13 cellular contexts compared by ENCODE assay signal in genomic region chr10:95228934-95229723, GRCh38. TPM values are rescaled to one million over a fixed set of nuclear protein-coding genes. Genes with fewer than 3 reads are reported as not detected.
DNase-seq lines count a peak whose midpoint lies in the region; TF ChIP-seq lines count a peak whose summit lies in the region.
"Not testable (repeated sequence)": the region's sequence is repeated elsewhere in the genome, so short reads cannot be mapped to it uniquely, and the experiment has no call there.
"Had no signal": no experiment of that assay in that cellular context is flagged by ENCODE, and none has a peak within 500 bp of the region (broad histone marks: within the 10 kb centered on the region; RNA-seq: fewer than 3 reads in every experiment).

No MANE protein-coding gene starts in this region.

- H3K9me3 ChIP-seq in PC-9 (ENCODE audit: insufficient read depth, low read depth); osteoblast (ENCODE audit: low read depth, low read length): not testable (repeated sequence)
- H3K9me3 ChIP-seq in mesenchymal stem cell (ENCODE audit: control insufficient read depth, low read length) = peaks cover 24% of the 10 kb centered on the region

- H3K4me2 ChIP-seq in PC-9 (peak overlapping the region; percentile 59), osteoblast (ENCODE audit: insufficient read depth, low read length) (peak overlapping the region; percentile 69)
- H3K4me2 ChIP-seq in mesenchymal stem cell (ENCODE audit: low read length, poor library complexity, severe bottlenecking) = not testable (repeated sequence)

- H2AK5ac ChIP-seq in mesenchymal stem cell (ENCODE audit: low read length, severe bottlenecking) = peak overlapping the region; percentile 41

- H3K79me1 ChIP-seq in mesenchymal stem cell (replicated peaks; ENCODE audit: low read length, poor library complexity, severe bottlenecking) = not testable (repeated sequence)

- H3K79me2 ChIP-seq in PC-9 (ENCODE audit: low read depth); osteoblast (ENCODE audit: insufficient read depth, low read length): not testable (repeated sequence)

- not testable (repeated sequence) for H3K36me3 ChIP-seq in H7 (replicated peaks; ENCODE audit: control insufficient read depth, insufficient read depth, low read length); osteoblast (ENCODE audit: insufficient read depth, low read length)
- H3K36me3 ChIP-seq in PC-9 (ENCODE audit: low read depth) (peaks cover 11% of the 10 kb centered on the region), mesenchymal stem cell (ENCODE audit: control insufficient read depth in 1 of 2, insufficient read depth in 2 of 2, low read depth in 1 of 2, low read length in 2 of 2) (peaks cover 0 to 16% of the 10 kb centered on the region in 2 experiments)

- not testable (repeated sequence) for TF ChIP-seq CTCF in PC-9 (conservative IDR thresholded peaks at IDR 0.05); WI38 (IDR thresholded peaks at IDR 0.05; ENCODE audit: low read depth, low read length); choroid plexus epithelial cell (conservative IDR thresholded peaks at IDR 0.05; ENCODE audit: low read depth, low read length); glutamatergic neuron (IDR thresholded peaks at IDR 0.05; ENCODE audit: partially characterized antibody, unreplicated experiment); osteoblast (IDR thresholded peaks at IDR 0.05; ENCODE audit: extremely low read depth, low read depth, low read length)

- not testable (repeated sequence) for BruUV-seq in PC-9 (replicated peaks; lab: Mats Ljungman, UMichigan)

- not testable (repeated sequence) for H4K20me1 ChIP-seq in PC-9 (ENCODE audit: insufficient read depth); osteoblast (ENCODE audit: insufficient read depth, low read length)

- H2BK5ac ChIP-seq in mesenchymal stem cell (ENCODE audit: low read depth, low read length, poor library complexity, severe bottlenecking) = peak overlapping the region; percentile 96

- intact Hi-C loops in PC-9 (cut with micrococcal nuclease; ENCODE audit: unreplicated experiment) = loop anchor here (1.0 to 2.0 kb wide), 2 partner anchors 8 to 36 kb away; no protein-coding TSS in a partner anchor

- 4% methylated on average over 13 of the region's 14 CpGs for WGBS in mesenchymal stem cell

- DNase-seq in H7; PC-9; choroid plexus epithelial cell (ENCODE audit: low read depth); glutamatergic neuron; mesenchymal stem cell; osteoblast (ENCODE audit: insufficient read length, low spot score, missing footprints): not testable (repeated sequence)

- H3K4me3 ChIP-seq in H7 (ENCODE audit: insufficient read depth, low read depth, low read length) = peak overlapping the region; percentile 3; the same call in 1 of the 2 replicates
- H3K4me3 ChIP-seq in PC-9 = peak overlapping the region; percentile 33; the same call in 1 of the 2 replicates
- peak overlapping the region; percentile 28; the same call in 1 of the 2 replicates for H3K4me3 ChIP-seq in WI38 (ENCODE audit: low read depth, low read length)
- H3K4me3 ChIP-seq in choroid plexus epithelial cell (ENCODE audit: low read depth, low read length) = peak overlapping the region; percentile 16
- H3K4me3 ChIP-seq in mesenchymal stem cell (ENCODE audit: insufficient read depth in 1 of 2, low read depth in 1 of 2, low read length in 2 of 2) = not testable (repeated sequence)
- peak overlapping the region; percentile 11 for H3K4me3 ChIP-seq in osteoblast (ENCODE audit: insufficient read depth, low read length)

- not testable (repeated sequence) for H3K9me3 Mint-ChIP-seq in glutamatergic neuron (ENCODE audit: unreplicated experiment)

- peak overlapping the region in 1 of 2 experiments; percentile 72 for H2BK12ac ChIP-seq in mesenchymal stem cell (ENCODE audit: low read length in 2 of 2)

- not testable (repeated sequence) for H3K9me2 ChIP-seq in PC-9 (ENCODE audit: insufficient read depth)

- CTCF ChIA-PET in PC-9 (lab: Charles Lee) = not testable (repeated sequence)

- not testable (repeated sequence) for H4K8ac ChIP-seq in mesenchymal stem cell (ENCODE audit: low read length)

- H3K4me1 ChIP-seq in PC-9 (replicated peaks; ENCODE audit: insufficient read depth) (peaks cover 48% of the 10 kb centered on the region), mesenchymal stem cell (ENCODE audit: control insufficient read depth, insufficient read depth, low read depth, low read length) (peaks cover 14% of the 10 kb centered on the region), osteoblast (ENCODE audit: insufficient read depth, low read length) (peaks cover 25% of the 10 kb centered on the region)

- H3K18ac ChIP-seq in mesenchymal stem cell (ENCODE audit: low read depth in 1 of 2, low read length in 2 of 2) = not testable (repeated sequence)

- peak overlapping the region; percentile 64 for H3K9ac ChIP-seq in mesenchymal stem cell (ENCODE audit: low read length)

- not testable (repeated sequence) for H3K27ac Mint-ChIP-seq in glutamatergic neuron (ENCODE audit: unreplicated experiment)

- POLR2A ChIA-PET in PC-9 (lab: Charles Lee; ENCODE audit: unreplicated experiment) = not testable (repeated sequence)

- H4K91ac ChIP-seq in mesenchymal stem cell (ENCODE audit: low read length) = not testable (repeated sequence)

- peak overlapping the region; percentile 99 for H3K4me3 Mint-ChIP-seq in glutamatergic neuron (ENCODE audit: unreplicated experiment)

- not testable (repeated sequence) for H3K36me3 Mint-ChIP-seq in glutamatergic neuron (ENCODE audit: unreplicated experiment)

- H3K4ac ChIP-seq in mesenchymal stem cell (ENCODE audit: low read depth in 1 of 2, low read length in 2 of 2) = peak overlapping the region in 1 of 2 experiments; percentile 42

- not testable (repeated sequence) for H3K14ac ChIP-seq in mesenchymal stem cell (ENCODE audit: low read length in 2 of 2)

- peaks cover 50% of the 10 kb centered on the region for H3F3A ChIP-seq in PC-9 (ENCODE audit: insufficient read depth, low read depth)

- H3K27me3 ChIP-seq in H7 (ENCODE audit: control insufficient read depth, insufficient read depth, low read length); PC-9 (ENCODE audit: insufficient read depth, low read depth); mesenchymal stem cell (ENCODE audit: control insufficient read depth in 1 of 2, insufficient read depth in 1 of 2, low read length in 2 of 2); osteoblast (ENCODE audit: insufficient read depth, low read length): not testable (repeated sequence)

- H3K23ac ChIP-seq in mesenchymal stem cell (ENCODE audit: low read length in 2 of 2) = not testable (repeated sequence)

- H3K4me1 Mint-ChIP-seq in glutamatergic neuron (ENCODE audit: low read depth, unreplicated experiment) = peaks cover 19% of the 10 kb centered on the region

- not testable (repeated sequence) for H3K27me3 Mint-ChIP-seq in glutamatergic neuron (ENCODE audit: unreplicated experiment)

- not testable (repeated sequence) for H2BK120ac ChIP-seq in mesenchymal stem cell (ENCODE audit: low read depth, low read length)

- H2BK15ac ChIP-seq in mesenchymal stem cell (ENCODE audit: low read depth, poor library complexity, severe bottlenecking) = not testable (repeated sequence)

- H3K27ac ChIP-seq in PC-9 (peak overlapping the region; percentile 98), mesenchymal stem cell (ENCODE audit: low read length, poor library complexity, severe bottlenecking) (peak overlapping the region; percentile 100), osteoblast (ENCODE audit: low read depth, low read length) (peak overlapping the region; percentile 89)

- H2AFZ ChIP-seq in PC-9; mesenchymal stem cell (ENCODE audit: low read depth, low read length); osteoblast (ENCODE audit: low read length): not testable (repeated sequence)

RNA-seq across cellular contexts. Expression of gene ACSM6, which starts 35.1 kb away (rescaled TPM):
- total RNA-seq in H7 (2014; rRNA removed; shearing (Covaris generic)) = not detected in 2 replicates
- not detected in 2 replicates for total RNA-seq in PC-9 (2021)
- not detected for total RNA-seq in glutamatergic neuron (ENCODE audit: unreplicated experiment)
- not detected for polyA plus RNA-seq in mesenchymal stem cell (2013, experiment 1 of 2)
- polyA plus RNA-seq in mesenchymal stem cell (2013, experiment 2 of 2) = not detected
- not detected in 2 replicates for total RNA-seq in osteoblast
- total RNA-seq: activated CD4-positive, alpha-beta memory T cell treated with anti-CD3 and anti-CD28 coated beads for 36 hours; activated T-cell treated with anti-CD3 and anti-CD28 coated beads, Interleukin-2, amount 50 U/mL, for 72 hours; dermis microvascular lymphatic vessel endothelial cell; H4; lower lobe of right lung; psoas muscle had no signal
- polyA plus RNA-seq: psoas muscle had no signal
